Comparison of ENCODE assay signal across 8 cellular contexts in genomic region chr18:24426073-24426397, GRCh38.
DNase-seq lines count a peak whose midpoint lies in the region; ATAC-seq lines count a peak whose summit lies in the region.

No MANE protein-coding gene starts in this region.

- H3K27me3 ChIP-seq in layer of hippocampus (ENCODE audit: control insufficient read depth, insufficient read depth, low read length) (no peaks in the 10 kb centered on the region), stomach smooth muscle (ENCODE audit: control insufficient read depth in 1 of 2, insufficient read depth in 2 of 2, low read length in 2 of 2) (peaks cover 2 to 8% of the 10 kb centered on the region in 2 donors)

- peaks cover 19% of the 10 kb centered on the region for H3K36me3 Mint-ChIP-seq in T-helper 1 cell treated with Interleukin-12 subunit alpha and Interleukin-12 subunit beta and Interleukin-4 antibody, amounts not matched to agents 30 μg/mL and 1 μg/mL, for 36 hours (ENCODE audit: low read depth)

- peaks cover 29% of the 10 kb centered on the region for H3K9me3 Mint-ChIP-seq in T-helper 1 cell treated with Interleukin-12 subunit alpha and Interleukin-12 subunit beta and Interleukin-4 antibody, amounts not matched to agents 30 μg/mL and 1 μg/mL, for 36 hours

- peaks cover 31% of the 10 kb centered on the region for H3K27me3 Mint-ChIP-seq in T-helper 1 cell treated with Interleukin-12 subunit alpha and Interleukin-12 subunit beta and Interleukin-4 antibody, amounts not matched to agents 30 μg/mL and 1 μg/mL, for 36 hours (ENCODE audit: low read depth)

- H3K4me1 Mint-ChIP-seq in T-helper 1 cell treated with Interleukin-12 subunit alpha and Interleukin-12 subunit beta and Interleukin-4 antibody, amounts not matched to agents 30 μg/mL and 1 μg/mL, for 36 hours (ENCODE audit: low read depth): peaks cover 19% of the 10 kb centered on the region

- H3K9me3 ChIP-seq in stomach smooth muscle (ENCODE audit: control insufficient read depth in 2 of 2, low read length in 2 of 2): no peaks in the 10 kb centered on the region

- no peak for ATAC-seq in GM21825 (IDR thresholded peaks at IDR 0.05; ENCODE audit: unreplicated experiment)

- H3K36me3 ChIP-seq in stomach smooth muscle (ENCODE audit: control insufficient read depth in 2 of 2, insufficient read depth in 2 of 2, low read length in 2 of 2): no peaks in the 10 kb centered on the region

- H3K4me3 Mint-ChIP-seq in T-helper 1 cell treated with Interleukin-12 subunit alpha and Interleukin-12 subunit beta and Interleukin-4 antibody, amounts not matched to agents 30 μg/mL and 1 μg/mL, for 36 hours: peak overlapping the region; percentile 63

- peak overlapping the region; percentile 86 to 93 for H3K4me3 ChIP-seq in stomach smooth muscle (ENCODE audit: low read length in 2 of 2)

- H3K27ac Mint-ChIP-seq in T-helper 1 cell treated with Interleukin-12 subunit alpha and Interleukin-12 subunit beta and Interleukin-4 antibody, amounts not matched to agents 30 μg/mL and 1 μg/mL, for 36 hours: peak overlapping the region; percentile 22

- H3K27ac ChIP-seq in angular gyrus (ENCODE audit: low read depth, low read length) (peak overlapping the region; percentile 62), layer of hippocampus (ENCODE audit: low read depth, low read length) (peak overlapping the region; percentile 76), stomach smooth muscle (ENCODE audit: low read length) (peak overlapping the region; percentile 72)

- H3K9ac ChIP-seq in stomach smooth muscle (ENCODE audit: low read length in 2 of 2): peak overlapping the region; percentile 76

- H3K4me1 ChIP-seq in stomach smooth muscle (ENCODE audit: control insufficient read depth, insufficient read depth, low read length): peaks cover 11% of the 10 kb centered on the region

- DNase-seq in T-helper 1 cell (no peak), DMS153 (lab: John Stamatoyannopoulos, UW) (no peak), NCI-H1105 treated with DMSO at 0.1 percent for 48 hours (lab: John Stamatoyannopoulos, UW) (no peak)
